7 cellular contexts compared by ENCODE assay signal in the genomic region with DNA sequence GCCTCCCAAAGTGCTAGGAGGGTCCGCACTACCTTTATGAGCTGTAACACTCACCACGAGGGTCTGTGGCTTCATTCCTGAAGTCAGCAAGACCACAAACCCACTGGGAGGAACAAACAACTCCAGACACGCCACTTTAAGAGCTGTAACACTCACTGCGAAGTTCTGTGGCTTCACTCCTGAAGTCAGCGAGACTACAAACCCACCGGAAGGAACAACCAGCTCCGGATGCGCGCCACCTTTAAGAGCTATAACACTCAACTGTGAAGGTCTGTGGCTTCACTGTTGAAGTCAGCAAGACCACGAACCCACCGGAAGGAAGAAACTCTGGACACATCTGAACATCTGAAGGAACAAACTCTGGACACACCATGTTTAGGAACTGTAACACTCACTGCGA.
DNase-seq lines count a peak whose midpoint lies in the region; ATAC-seq and TF ChIP-seq lines count a peak whose summit lies in the region.
"Not testable (repeated sequence)": the region's sequence is repeated elsewhere in the genome, so short reads cannot be mapped to it uniquely, and the experiment has no call there.

No MANE protein-coding gene starts in this region.

- H3K4me1 Mint-ChIP-seq in activated CD8-positive, alpha-beta T cell treated with anti-CD3 and anti-CD28 coated beads for 36 hours (ENCODE audit: low read depth); activated naive CD8-positive, alpha-beta T cell treated with anti-CD3 and anti-CD28 coated beads, Interleukin-2, amount 10 ng/mL, durations not matched to agents 7 days and 5 days; natural killer cell treated with Interleukin-12 subunit alpha and Interleukin-12 subunit beta and Interleukin-15 and Interleukin-18, amount 100 ng/mL, for 72 hours (ENCODE audit: low read depth in 2 of 2); stimulated activated naive CD8-positive, alpha-beta T cell treated with anti-CD3 and anti-CD28 coated beads, Interleukin-15, amount 100 ng/mL, for 72 hours: not testable (repeated sequence)

- H3K9me3 ChIP-seq in BLaER1 = peaks cover 48% of the 10 kb centered on the region

- H3K4me2 ChIP-seq in BLaER1 = peak overlapping the region; percentile 59

- H3K27ac Mint-ChIP-seq in activated CD8-positive, alpha-beta T cell treated with anti-CD3 and anti-CD28 coated beads for 36 hours; stimulated activated naive CD8-positive, alpha-beta T cell treated with anti-CD3 and anti-CD28 coated beads, Interleukin-15, amount 100 ng/mL, for 72 hours: not testable (repeated sequence)
- peak overlapping the region; percentile 58 for H3K27ac Mint-ChIP-seq in activated naive CD8-positive, alpha-beta T cell treated with anti-CD3 and anti-CD28 coated beads, Interleukin-2, amount 10 ng/mL, durations not matched to agents 7 days and 5 days
- peak overlapping the region in 1 of 2 donors; percentile 59 for H3K27ac Mint-ChIP-seq in natural killer cell treated with Interleukin-12 subunit alpha and Interleukin-12 subunit beta and Interleukin-15 and Interleukin-18, amount 100 ng/mL, for 72 hours

- H3K9me3 Mint-ChIP-seq in activated CD8-positive, alpha-beta T cell treated with anti-CD3 and anti-CD28 coated beads for 36 hours = peaks cover 14% of the 10 kb centered on the region
- peaks cover 31% of the 10 kb centered on the region for H3K9me3 Mint-ChIP-seq in activated naive CD8-positive, alpha-beta T cell treated with anti-CD3 and anti-CD28 coated beads, Interleukin-2, amount 10 ng/mL, durations not matched to agents 7 days and 5 days
- peaks cover 15% of the 10 kb centered on the region for H3K9me3 Mint-ChIP-seq in natural killer cell treated with Interleukin-12 subunit alpha and Interleukin-12 subunit beta and Interleukin-15 and Interleukin-18, amount 100 ng/mL, for 72 hours
- H3K9me3 Mint-ChIP-seq in stimulated activated naive CD8-positive, alpha-beta T cell treated with anti-CD3 and anti-CD28 coated beads, Interleukin-15, amount 100 ng/mL, for 72 hours = peaks cover 32 to 37% of the 10 kb centered on the region in 2 donors

- CTCF ChIA-PET in activated CD8-positive, alpha-beta T cell treated with anti-CD3 and anti-CD28 coated beads for 36 hours (lab: Charles Lee) = not testable (repeated sequence)

- not testable (repeated sequence) for TF ChIP-seq CTCF in HL-60 (IDR thresholded peaks at IDR 0.05; ENCODE audit: insufficient read depth, low read length); activated CD8-positive, alpha-beta T cell treated with anti-CD3 and anti-CD28 coated beads for 36 hours (IDR thresholded peaks at IDR 0.05)

- not testable (repeated sequence) for H3K4me3 ChIP-seq in BLaER1; HL-60 (replicated peaks; ENCODE audit: insufficient read depth, low read length)

- not testable (repeated sequence) for H3K27me3 Mint-ChIP-seq in activated CD8-positive, alpha-beta T cell treated with anti-CD3 and anti-CD28 coated beads for 36 hours; activated naive CD8-positive, alpha-beta T cell treated with anti-CD3 and anti-CD28 coated beads, Interleukin-2, amount 10 ng/mL, durations not matched to agents 7 days and 5 days; natural killer cell treated with Interleukin-12 subunit alpha and Interleukin-12 subunit beta and Interleukin-15 and Interleukin-18, amount 100 ng/mL, for 72 hours; stimulated activated naive CD8-positive, alpha-beta T cell treated with anti-CD3 and anti-CD28 coated beads, Interleukin-15, amount 100 ng/mL, for 72 hours

- peaks cover 13% of the 10 kb centered on the region; the same call in 1 of the 2 replicates for H3K4me1 ChIP-seq in BLaER1

- not testable (repeated sequence) for H3K27me3 ChIP-seq in BLaER1; HL-60 (ENCODE audit: insufficient read depth, poor library complexity, severe bottlenecking)

- not testable (repeated sequence) for H3K9ac ChIP-seq in BLaER1

- intact Hi-C loops in activated CD8-positive, alpha-beta T cell treated with anti-CD3 and anti-CD28 coated beads for 36 hours (cut with micrococcal nuclease) = not testable (repeated sequence)

- not testable (repeated sequence) for H3K27ac ChIP-seq in BLaER1
- H3K27ac ChIP-seq in HL-60 (replicated peaks) = 0 out of 2 replicates have a peak overlapping the region, but pooled peaks have one; percentile 23

- not testable (repeated sequence) for H3K36me3 ChIP-seq in BLaER1

- H3K36me3 Mint-ChIP-seq in activated CD8-positive, alpha-beta T cell treated with anti-CD3 and anti-CD28 coated beads for 36 hours (ENCODE audit: low read depth); activated naive CD8-positive, alpha-beta T cell treated with anti-CD3 and anti-CD28 coated beads, Interleukin-2, amount 10 ng/mL, durations not matched to agents 7 days and 5 days: not testable (repeated sequence)
- peaks cover 33% of the 10 kb centered on the region for H3K36me3 Mint-ChIP-seq in natural killer cell treated with Interleukin-12 subunit alpha and Interleukin-12 subunit beta and Interleukin-15 and Interleukin-18, amount 100 ng/mL, for 72 hours

- ATAC-seq in activated CD8-positive, alpha-beta T cell treated with anti-CD3 and anti-CD28 coated beads for 36 hours = not testable (repeated sequence)
- peak; percentile 54 for ATAC-seq in activated naive CD8-positive, alpha-beta T cell treated with anti-CD3 and anti-CD28 coated beads, Interleukin-2, amount 10 ng/mL, durations not matched to agents 7 days and 5 days (ENCODE audit: low read depth)
- peak; percentile 38 to 84 for ATAC-seq in natural killer cell treated with Interleukin-12 subunit alpha and Interleukin-12 subunit beta and Interleukin-15 and Interleukin-18, amount 100 ng/mL, for 72 hours
- peak; percentile 66 for ATAC-seq in stimulated activated naive CD8-positive, alpha-beta T cell treated with anti-CD3 and anti-CD28 coated beads, Interleukin-15, amount 100 ng/mL, for 72 hours

- H4K20me1 ChIP-seq in BLaER1 = not testable (repeated sequence)

- H3K4me3 Mint-ChIP-seq in activated CD8-positive, alpha-beta T cell treated with anti-CD3 and anti-CD28 coated beads for 36 hours; activated naive CD8-positive, alpha-beta T cell treated with anti-CD3 and anti-CD28 coated beads, Interleukin-2, amount 10 ng/mL, durations not matched to agents 7 days and 5 days; natural killer cell treated with Interleukin-12 subunit alpha and Interleukin-12 subunit beta and Interleukin-15 and Interleukin-18, amount 100 ng/mL, for 72 hours; stimulated activated naive CD8-positive, alpha-beta T cell treated with anti-CD3 and anti-CD28 coated beads, Interleukin-15, amount 100 ng/mL, for 72 hours: not testable (repeated sequence)

- POLR2A ChIA-PET in activated CD8-positive, alpha-beta T cell treated with anti-CD3 and anti-CD28 coated beads for 36 hours (lab: Charles Lee) = interaction anchor here (0.7 kb wide), 1 partner anchor 834 kb away, joined by 3 read pairs; no protein-coding TSS in a partner anchor
- POLR2A ChIA-PET in activated naive CD8-positive, alpha-beta T cell treated with anti-CD3 and anti-CD28 coated beads, Interleukin-2, amount 10 ng/mL, durations not matched to agents 7 days and 5 days (lab: Charles Lee) = not testable (repeated sequence)

- DNase-seq in HL-60 (ENCODE audit: low read depth in 1 of 2, low spot score in 1 of 2) (peak in 1 of 2 experiments; percentile 42), MV-4-11 (lab: John Stamatoyannopoulos, UW) (peak; percentile 2)
- peak; percentile 4 for DNase-seq in activated CD8-positive, alpha-beta T cell treated with anti-CD3 and anti-CD28 coated beads for 36 hours
- DNase-seq in activated naive CD8-positive, alpha-beta T cell treated with anti-CD3 and anti-CD28 coated beads, Interleukin-2, amount 10 ng/mL, durations not matched to agents 7 days and 5 days = peak; percentile 29
- not testable (repeated sequence) for DNase-seq in natural killer cell treated with Interleukin-12 subunit alpha and Interleukin-12 subunit beta and Interleukin-15 and Interleukin-18, amount 100 ng/mL, for 72 hours (ENCODE audit: low spot score)
- DNase-seq in stimulated activated naive CD8-positive, alpha-beta T cell treated with anti-CD3 and anti-CD28 coated beads, Interleukin-15, amount 100 ng/mL, for 72 hours = peak in 1 of 2 donors; percentile 20
